32 cellular contexts compared by ENCODE assay signal in the genomic region with DNA sequence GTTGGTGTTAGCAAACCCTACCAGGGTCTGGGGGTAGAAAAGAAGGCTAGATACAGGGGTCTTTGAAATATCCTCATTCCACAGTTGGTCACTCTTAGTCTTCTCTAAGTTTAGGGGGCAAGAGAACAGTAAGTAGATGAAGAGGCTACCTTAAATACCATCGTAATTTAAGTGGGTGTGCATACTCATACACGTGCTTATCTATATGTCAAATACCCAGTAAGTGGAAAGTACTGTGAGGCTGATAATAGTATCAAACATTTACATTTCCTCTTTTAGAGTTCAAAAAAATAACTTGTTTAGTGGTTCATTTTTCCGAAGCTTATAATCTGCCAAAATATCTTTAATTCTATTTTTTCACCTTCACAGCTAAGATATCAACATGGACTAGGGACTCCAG.
"Had no signal": no experiment of that assay in that cellular context is flagged by ENCODE, and none has a peak within 500 bp of the region (broad histone marks: within the 10 kb centered on the region; RNA-seq: fewer than 3 reads in every experiment).

No MANE protein-coding gene starts in this region.

- H3K9me3 Mint-ChIP-seq: activated naive CD4-positive, alpha-beta T cell treated with anti-CD3 and anti-CD28 coated beads, Interleukin-2, amount 50 U/mL, for 72 hours; activated naive CD8-positive, alpha-beta T cell treated with anti-CD3 and anti-CD28 coated beads, Interleukin-2, amount 50 U/mL, for 24 hours had no signal

- H3K9ac ChIP-seq: KMS-11 had no signal

- H3K27me3 Mint-ChIP-seq: activated naive CD8-positive, alpha-beta T cell treated with anti-CD3 and anti-CD28 coated beads, Interleukin-2, amount 50 U/mL, for 24 hours; T-helper 17 cell had no signal

- DNase-seq: activated CD4-positive, alpha-beta T cell treated with anti-CD3 and anti-CD28 coated beads for 4 hours; activated CD8-positive, alpha-beta memory T cell treated with anti-CD3 and anti-CD28 coated beads, Interleukin-2, amount 50 U/mL, for 48 hours; activated CD8-positive, alpha-beta T cell treated with anti-CD3 and anti-CD28 coated beads, Interleukin-2, amount 10 ng/mL, durations not matched to agents 7 days and 5 days; activated effector memory CD4-positive, alpha-beta T cell treated with Interleukin-2 at 50 U/mL for 16 hours; activated naive CD4-positive, alpha-beta T cell; activated naive CD8-positive, alpha-beta T cell treated with anti-CD3 and anti-CD28 coated beads, Interleukin-2, amount 50 U/mL, for 24 hours; activated T-cell treated with anti-CD3 and anti-CD28 coated beads, Interleukin-2, amount 50 U/mL, for 1 hour; amniotic stem cell; body of pancreas; IMR-90; MG63; MV-4-11; NCI-H1092 treated with DMSO at 0.1 percent for 48 hours; NCI-H1417 treated with DMSO at 0.1 percent for 48 hours; NCI-H1694; NCI-H2029; NCI-H2107; NCI-H345; NCI-H510A; NCI-H69; NK-92 treated with Interleukin-12 subunit alpha and Interleukin-12 subunit beta, amount 100 ng/mL, for 24 hours; PC-3; SHP77; T-helper 17 cell; T-helper 9 cell; WERI-Rb-1 had no signal

- H3K4me3 Mint-ChIP-seq: activated CD8-positive, alpha-beta T cell treated with anti-CD3 and anti-CD28 coated beads, Interleukin-2, amount 10 ng/mL, durations not matched to agents 7 days and 5 days; activated naive CD8-positive, alpha-beta T cell treated with anti-CD3 and anti-CD28 coated beads, Interleukin-2, amount 50 U/mL, for 24 hours; T-helper 17 cell had no signal

- ATAC-seq: activated CD4-positive, CD25-positive, alpha-beta regulatory T cell treated with anti-CD3 and anti-CD28 coated beads, Interleukin-2, amount 50 U/mL, for 24 hours; activated CD8-positive, alpha-beta T cell treated with anti-CD3 and anti-CD28 coated beads, Interleukin-2, amount 10 ng/mL, durations not matched to agents 7 days and 5 days; activated naive CD4-positive, alpha-beta T cell treated with anti-CD3 and anti-CD28 coated beads, Interleukin-2, amount 50 U/mL, for 72 hours; activated naive CD8-positive, alpha-beta T cell treated with anti-CD3 and anti-CD28 coated beads, Interleukin-2, amount 50 U/mL, for 24 hours; body of pancreas; PC-3; T-helper 17 cell had no signal

- H3K27ac ChIP-seq: ascending aorta, body of pancreas, KMS-11, WERI-Rb-1 had no signal

- H3K4me2 ChIP-seq: KMS-11 had no signal

- H3K9me3 ChIP-seq: ascending aorta, body of pancreas, MG63 had no signal

- H3K36me3 ChIP-seq: ascending aorta, MG63, WERI-Rb-1 had no signal

- H3K27ac Mint-ChIP-seq: activated CD8-positive, alpha-beta T cell treated with anti-CD3 and anti-CD28 coated beads, Interleukin-2, amount 10 ng/mL, durations not matched to agents 7 days and 5 days; activated naive CD4-positive, alpha-beta T cell treated with anti-CD3 and anti-CD28 coated beads, Interleukin-2, amount 50 U/mL, for 72 hours; activated naive CD8-positive, alpha-beta T cell treated with anti-CD3 and anti-CD28 coated beads, Interleukin-2, amount 50 U/mL, for 24 hours had no signal

- H3K4me3 ChIP-seq: ascending aorta, body of pancreas, MG63 had no signal

- H3K27me3 ChIP-seq: ascending aorta, body of pancreas, MG63 had no signal

- FAIRE-seq: bronchial epithelial cell, RCC 7860 had no signal
